1 cellular context compared by ENCODE assay signal in the genomic region with DNA sequence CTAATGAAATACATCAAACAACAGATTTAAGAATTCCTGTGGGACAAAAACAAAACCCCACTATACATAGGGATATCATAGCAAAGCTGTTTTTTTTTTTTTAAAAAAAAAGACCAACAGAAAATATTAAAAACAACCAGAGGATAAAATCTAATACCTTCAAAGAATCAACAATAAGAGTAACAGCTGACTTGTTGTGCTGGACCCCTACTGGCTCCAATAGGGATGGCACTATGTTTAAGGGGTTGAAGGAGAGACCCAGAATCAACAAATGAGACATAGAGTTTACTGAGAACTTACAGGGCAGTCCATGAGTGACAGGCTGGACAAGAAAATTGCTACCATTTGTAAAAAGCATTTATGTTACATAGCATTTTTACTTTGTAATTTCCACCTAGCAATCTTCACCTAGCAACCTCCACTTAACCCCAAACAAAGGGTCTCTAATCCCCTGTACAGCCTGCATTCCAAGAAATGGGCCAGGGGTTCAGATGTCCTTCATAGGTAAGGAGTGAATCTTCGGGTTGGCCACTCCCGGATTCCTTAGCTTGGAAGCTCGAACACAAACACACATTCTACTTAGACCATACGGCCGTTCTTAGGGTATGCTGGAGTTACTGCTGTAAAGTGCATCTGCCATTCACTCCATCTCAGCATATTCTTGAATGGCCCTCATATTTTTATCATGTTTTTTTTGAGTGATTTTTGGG.
TF ChIP-seq lines count a peak whose summit lies in the region.

No MANE protein-coding gene starts in this region.

TF ChIP-seq in SK-N-SH, 30 proteins besides CTCF, POLR2A, EP300 and RAD21 (continued from another document):
- TF ChIP-seq, protein P1, sequence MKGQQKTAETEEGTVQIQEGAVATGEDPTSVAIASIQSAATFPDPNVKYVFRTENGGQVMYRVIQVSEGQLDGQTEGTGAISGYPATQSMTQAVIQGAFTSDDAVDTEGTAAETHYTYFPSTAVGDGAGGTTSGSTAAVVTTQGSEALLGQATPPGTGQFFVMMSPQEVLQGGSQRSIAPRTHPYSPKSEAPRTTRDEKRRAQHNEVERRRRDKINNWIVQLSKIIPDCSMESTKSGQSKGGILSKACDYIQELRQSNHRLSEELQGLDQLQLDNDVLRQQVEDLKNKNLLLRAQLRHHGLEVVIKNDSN (IDR thresholded peaks at IDR 0.05; ENCODE audit: borderline replicate concordance, low read depth) = no peak
- TF ChIP-seq CHD2 (IDR thresholded peaks at IDR 0.05; ENCODE audit: low read length, partially characterized antibody) (no peak), TAF1 (IDR thresholded peaks at IDR 0.05; ENCODE audit: borderline replicate concordance, low read depth, low read length) (no peak), YY1 (IDR thresholded peaks at IDR 0.05; ENCODE audit: low read depth) (no peak), TEAD4 (IDR thresholded peaks at IDR 0.05; ENCODE audit: borderline replicate concordance, insufficient read depth) (no peak), ELF1 (IDR thresholded peaks at IDR 0.05) (no peak), FOSL2 (IDR thresholded peaks at IDR 0.05; ENCODE audit: borderline replicate concordance, low read depth) (no peak), SMC3 (IDR thresholded peaks at IDR 0.05; ENCODE audit: low read depth, low read length) (no peak), GATA2 (CRISPR knock-in tag; IDR thresholded peaks at IDR 0.05) (no peak), TCF12 (IDR thresholded peaks at IDR 0.05) (no peak), JUND (IDR thresholded peaks at IDR 0.05) (no peak), SIN3A (IDR thresholded peaks at IDR 0.05; ENCODE audit: borderline replicate concordance, low read depth, low read length) (no peak)
- TF ChIP-seq, protein P2, sequence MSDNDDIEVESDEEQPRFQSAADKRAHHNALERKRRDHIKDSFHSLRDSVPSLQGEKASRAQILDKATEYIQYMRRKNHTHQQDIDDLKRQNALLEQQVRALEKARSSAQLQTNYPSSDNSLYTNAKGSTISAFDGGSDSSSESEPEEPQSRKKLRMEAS (IDR thresholded peaks at IDR 0.05; ENCODE audit: low read depth) = no peak
- TF ChIP-seq, protein P3, sequence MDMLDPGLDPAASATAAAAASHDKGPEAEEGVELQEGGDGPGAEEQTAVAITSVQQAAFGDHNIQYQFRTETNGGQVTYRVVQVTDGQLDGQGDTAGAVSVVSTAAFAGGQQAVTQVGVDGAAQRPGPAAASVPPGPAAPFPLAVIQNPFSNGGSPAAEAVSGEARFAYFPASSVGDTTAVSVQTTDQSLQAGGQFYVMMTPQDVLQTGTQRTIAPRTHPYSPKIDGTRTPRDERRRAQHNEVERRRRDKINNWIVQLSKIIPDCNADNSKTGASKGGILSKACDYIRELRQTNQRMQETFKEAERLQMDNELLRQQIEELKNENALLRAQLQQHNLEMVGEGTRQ (IDR thresholded peaks at IDR 0.05; ENCODE audit: borderline replicate concordance, low read depth, low read length) = no peak
- TF ChIP-seq, protein P4, sequence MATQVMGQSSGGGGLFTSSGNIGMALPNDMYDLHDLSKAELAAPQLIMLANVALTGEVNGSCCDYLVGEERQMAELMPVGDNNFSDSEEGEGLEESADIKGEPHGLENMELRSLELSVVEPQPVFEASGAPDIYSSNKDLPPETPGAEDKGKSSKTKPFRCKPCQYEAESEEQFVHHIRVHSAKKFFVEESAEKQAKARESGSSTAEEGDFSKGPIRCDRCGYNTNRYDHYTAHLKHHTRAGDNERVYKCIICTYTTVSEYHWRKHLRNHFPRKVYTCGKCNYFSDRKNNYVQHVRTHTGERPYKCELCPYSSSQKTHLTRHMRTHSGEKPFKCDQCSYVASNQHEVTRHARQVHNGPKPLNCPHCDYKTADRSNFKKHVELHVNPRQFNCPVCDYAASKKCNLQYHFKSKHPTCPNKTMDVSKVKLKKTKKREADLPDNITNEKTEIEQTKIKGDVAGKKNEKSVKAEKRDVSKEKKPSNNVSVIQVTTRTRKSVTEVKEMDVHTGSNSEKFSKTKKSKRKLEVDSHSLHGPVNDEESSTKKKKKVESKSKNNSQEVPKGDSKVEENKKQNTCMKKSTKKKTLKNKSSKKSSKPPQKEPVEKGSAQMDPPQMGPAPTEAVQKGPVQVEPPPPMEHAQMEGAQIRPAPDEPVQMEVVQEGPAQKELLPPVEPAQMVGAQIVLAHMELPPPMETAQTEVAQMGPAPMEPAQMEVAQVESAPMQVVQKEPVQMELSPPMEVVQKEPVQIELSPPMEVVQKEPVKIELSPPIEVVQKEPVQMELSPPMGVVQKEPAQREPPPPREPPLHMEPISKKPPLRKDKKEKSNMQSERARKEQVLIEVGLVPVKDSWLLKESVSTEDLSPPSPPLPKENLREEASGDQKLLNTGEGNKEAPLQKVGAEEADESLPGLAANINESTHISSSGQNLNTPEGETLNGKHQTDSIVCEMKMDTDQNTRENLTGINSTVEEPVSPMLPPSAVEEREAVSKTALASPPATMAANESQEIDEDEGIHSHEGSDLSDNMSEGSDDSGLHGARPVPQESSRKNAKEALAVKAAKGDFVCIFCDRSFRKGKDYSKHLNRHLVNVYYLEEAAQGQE (IDR thresholded peaks at IDR 0.05; ENCODE audit: low read depth, low read length) = no peak
